Comparison of ENCODE assay signal across 1 cellular context in the genomic region with DNA sequence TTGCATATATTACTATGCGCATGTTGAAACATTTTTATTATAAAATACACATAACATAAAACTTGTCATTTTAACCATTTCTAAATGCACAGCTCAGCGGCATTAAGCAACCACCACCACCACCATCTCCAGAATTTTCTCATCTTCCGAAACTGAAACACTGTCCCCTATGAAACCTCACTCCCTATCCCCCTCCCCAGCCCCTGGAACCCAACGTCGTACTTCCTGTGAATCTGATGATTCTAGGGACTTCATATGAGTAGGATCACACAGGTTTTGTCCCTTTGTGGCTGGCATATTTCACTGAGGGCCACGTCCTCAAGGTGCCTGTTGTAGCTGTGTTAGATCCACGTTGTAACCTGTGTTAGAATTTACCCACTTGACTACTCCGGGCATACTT.
TF ChIP-seq lines count a peak whose summit lies in the region.

No MANE protein-coding gene starts in this region.

TF ChIP-seq in SK-N-SH, 30 proteins besides CTCF, POLR2A, EP300 and RAD21 (continued from another document):
- TF ChIP-seq, protein P1, sequence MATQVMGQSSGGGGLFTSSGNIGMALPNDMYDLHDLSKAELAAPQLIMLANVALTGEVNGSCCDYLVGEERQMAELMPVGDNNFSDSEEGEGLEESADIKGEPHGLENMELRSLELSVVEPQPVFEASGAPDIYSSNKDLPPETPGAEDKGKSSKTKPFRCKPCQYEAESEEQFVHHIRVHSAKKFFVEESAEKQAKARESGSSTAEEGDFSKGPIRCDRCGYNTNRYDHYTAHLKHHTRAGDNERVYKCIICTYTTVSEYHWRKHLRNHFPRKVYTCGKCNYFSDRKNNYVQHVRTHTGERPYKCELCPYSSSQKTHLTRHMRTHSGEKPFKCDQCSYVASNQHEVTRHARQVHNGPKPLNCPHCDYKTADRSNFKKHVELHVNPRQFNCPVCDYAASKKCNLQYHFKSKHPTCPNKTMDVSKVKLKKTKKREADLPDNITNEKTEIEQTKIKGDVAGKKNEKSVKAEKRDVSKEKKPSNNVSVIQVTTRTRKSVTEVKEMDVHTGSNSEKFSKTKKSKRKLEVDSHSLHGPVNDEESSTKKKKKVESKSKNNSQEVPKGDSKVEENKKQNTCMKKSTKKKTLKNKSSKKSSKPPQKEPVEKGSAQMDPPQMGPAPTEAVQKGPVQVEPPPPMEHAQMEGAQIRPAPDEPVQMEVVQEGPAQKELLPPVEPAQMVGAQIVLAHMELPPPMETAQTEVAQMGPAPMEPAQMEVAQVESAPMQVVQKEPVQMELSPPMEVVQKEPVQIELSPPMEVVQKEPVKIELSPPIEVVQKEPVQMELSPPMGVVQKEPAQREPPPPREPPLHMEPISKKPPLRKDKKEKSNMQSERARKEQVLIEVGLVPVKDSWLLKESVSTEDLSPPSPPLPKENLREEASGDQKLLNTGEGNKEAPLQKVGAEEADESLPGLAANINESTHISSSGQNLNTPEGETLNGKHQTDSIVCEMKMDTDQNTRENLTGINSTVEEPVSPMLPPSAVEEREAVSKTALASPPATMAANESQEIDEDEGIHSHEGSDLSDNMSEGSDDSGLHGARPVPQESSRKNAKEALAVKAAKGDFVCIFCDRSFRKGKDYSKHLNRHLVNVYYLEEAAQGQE (IDR thresholded peaks at IDR 0.05; ENCODE audit: low read depth, low read length), result no peak
- no peak for TF ChIP-seq NRF1 (IDR thresholded peaks at IDR 0.05; ENCODE audit: low read depth, low read length)
- TF ChIP-seq JUND (IDR thresholded peaks at IDR 0.05), result no peak
- no peak for TF ChIP-seq SMC3 (IDR thresholded peaks at IDR 0.05; ENCODE audit: low read depth, low read length)
- TF ChIP-seq MXI1 (IDR thresholded peaks at IDR 0.05; ENCODE audit: low read depth, low read length), result no peak
- TF ChIP-seq GABPA (IDR thresholded peaks at IDR 0.05; ENCODE audit: low read depth), result no peak
- TF ChIP-seq SIN3A (IDR thresholded peaks at IDR 0.05; ENCODE audit: borderline replicate concordance, low read depth, low read length), result no peak
- no peak for TF ChIP-seq TEAD4 (IDR thresholded peaks at IDR 0.05; ENCODE audit: borderline replicate concordance, insufficient read depth)
- TF ChIP-seq RCOR1 (IDR thresholded peaks at IDR 0.05; ENCODE audit: low read length), result no peak
- no peak for TF ChIP-seq RFX5 (IDR thresholded peaks at IDR 0.05; ENCODE audit: low read length)
- TF ChIP-seq NFIC (IDR thresholded peaks at IDR 0.05; ENCODE audit: borderline replicate concordance), result no peak
- TF ChIP-seq TCF12 (IDR thresholded peaks at IDR 0.05), result no peak
- TF ChIP-seq ELF1 (IDR thresholded peaks at IDR 0.05), result no peak
- no peak for TF ChIP-seq FOSL2 (IDR thresholded peaks at IDR 0.05; ENCODE audit: borderline replicate concordance, low read depth)
- TF ChIP-seq MAX (IDR thresholded peaks at IDR 0.05; ENCODE audit: low read depth), result no peak
- no peak for TF ChIP-seq FOXJ3 (CRISPR knock-in tag; IDR thresholded peaks at IDR 0.05)
